ENCODE assay signal across 19 cellular contexts in the genomic region with DNA sequence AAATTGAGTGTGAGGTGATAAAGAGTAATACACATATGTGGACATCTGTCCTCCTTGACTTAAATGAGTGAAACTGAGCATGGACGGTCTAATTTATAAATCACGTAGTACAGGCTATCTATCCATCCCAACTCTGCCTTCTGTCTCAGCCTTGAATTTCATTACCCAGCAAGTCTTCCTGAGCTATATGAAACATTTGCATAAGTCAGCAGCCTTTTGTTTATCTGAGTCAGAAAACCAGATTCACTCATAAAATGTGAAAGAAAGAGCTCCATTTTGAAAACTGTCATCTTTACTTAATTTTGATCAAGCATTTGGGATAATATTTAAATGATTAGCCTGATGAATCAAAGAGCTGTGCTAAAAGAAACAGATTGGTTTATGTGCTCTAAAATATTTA.
DNase-seq lines count a peak whose midpoint lies in the region; ATAC-seq and TF ChIP-seq lines count a peak whose summit lies in the region.
"Had no signal": no experiment of that assay in that cellular context is flagged by ENCODE, and none has a peak within 500 bp of the region (broad histone marks: within the 10 kb centered on the region; RNA-seq: fewer than 3 reads in every experiment).

No MANE protein-coding gene starts in this region.

- H4K20me1 ChIP-seq in neural progenitor cell (ENCODE audit: low read depth): no peaks in the 10 kb centered on the region
- H4K20me1 ChIP-seq: BLaER1 treated with 17β-estradiol and CSF1 and Interleukin-3, amounts not matched to agents 10 nM and 100 nM had no signal

- intact Hi-C loops in mucosa of descending colon (cut with DNase I, micrococcal nuclease): no loop called here

- H3K4me2 ChIP-seq in neural progenitor cell: no peak overlapping the region
- H3K4me2 ChIP-seq: A549; BLaER1 treated with 17β-estradiol and CSF1 and Interleukin-3, amounts not matched to agents 10 nM and 100 nM had no signal

- TF ChIP-seq CTCF in fibroblast of villous mesenchyme (IDR thresholded peaks at IDR 0.05; ENCODE audit: insufficient read depth, low read depth, low read length): no peak
- TF ChIP-seq CTCF in neural progenitor cell (IDR thresholded peaks at IDR 0.05): no peak
- TF ChIP-seq CTCF in mucosa of descending colon (IDR thresholded peaks at IDR 0.05): no peak

- no peak overlapping the region for H3K9ac ChIP-seq in neural progenitor cell
- H3K9ac ChIP-seq: BLaER1 treated with 17β-estradiol and CSF1 and Interleukin-3, amounts not matched to agents 10 nM and 100 nM had no signal

- no peaks in the 10 kb centered on the region for H3F3A ChIP-seq in neural progenitor cell (ENCODE audit: low read depth)

- DNase-seq in ELR (ENCODE audit: low read depth) (peak; percentile 42), NCI-H69 (lab: John Stamatoyannopoulos, UW) (peak; percentile 36), fibroblast of villous mesenchyme (ENCODE audit: low read depth) (peak; percentile 23), neural progenitor cell (ENCODE audit: low spot score) (no peak), AG20443 (ENCODE audit: low spot score) (no peak), mucosa of descending colon (no peak)
- DNase-seq in stimulated activated naive CD4-positive, alpha-beta T cell (lab: John Stamatoyannopoulos, UW): no peak
- DNase-seq: Calu3; CD8-positive, alpha-beta T cell; H9; MM.1S; NCI-H1092 treated with DMSO at 0.1 percent for 48 hours; NCI-H446 treated with DMSO at 0.1 percent for 48 hours; NCI-H774; SHP77 had no signal

- H3K9me3 ChIP-seq in neural progenitor cell (ENCODE audit: low read depth) (no peaks in the 10 kb centered on the region), mucosa of descending colon (no peaks in the 10 kb centered on the region)
- H3K9me3 ChIP-seq: A549; BLaER1 treated with 17β-estradiol and CSF1 and Interleukin-3, amounts not matched to agents 10 nM and 100 nM had no signal

- H3K4me3 Mint-ChIP-seq in neural progenitor cell: no peak overlapping the region
- H3K4me3 Mint-ChIP-seq: CD8-positive, alpha-beta T cell; H9 had no signal

- no peak overlapping the region for H3K27ac ChIP-seq in neural progenitor cell
- H3K27ac ChIP-seq: A549; BLaER1 treated with 17β-estradiol and CSF1 and Interleukin-3, amounts not matched to agents 10 nM and 100 nM had no signal

- no peaks in the 10 kb centered on the region for H3K36me3 ChIP-seq in neural progenitor cell
- H3K36me3 ChIP-seq in mucosa of descending colon (ENCODE audit: low read depth): no peaks in the 10 kb centered on the region
- H3K36me3 ChIP-seq: BLaER1 treated with 17β-estradiol and CSF1 and Interleukin-3, amounts not matched to agents 10 nM and 100 nM had no signal

- H3K4me1 Mint-ChIP-seq in neural progenitor cell: peaks cover 78% of the 10 kb centered on the region

- ATAC-seq in mucosa of descending colon (no peak), GM19455 (IDR thresholded peaks at IDR 0.05; ENCODE audit: unreplicated experiment) (no peak)
- ATAC-seq: A549; CD8-positive, alpha-beta T cell; SK-N-SH treated with all-trans-retinoic acid at 6 μM for 48 hours had no signal

- H3K4me1 ChIP-seq in neural progenitor cell (peaks cover 19% of the 10 kb centered on the region), mucosa of descending colon (ENCODE audit: low read depth) (no peaks in the 10 kb centered on the region)
- H3K4me1 ChIP-seq: A549 had no signal

- peaks cover 2% of the 10 kb centered on the region for H3K9me3 Mint-ChIP-seq in neural progenitor cell
- H3K9me3 Mint-ChIP-seq: CD8-positive, alpha-beta T cell; H9 had no signal

- peaks cover 1% of the 10 kb centered on the region for H3K36me3 Mint-ChIP-seq in neural progenitor cell
- H3K36me3 Mint-ChIP-seq: CD8-positive, alpha-beta T cell had no signal

- H3K4me3 ChIP-seq in fibroblast of villous mesenchyme (ENCODE audit: low read depth, low read length) (no peak overlapping the region), neural progenitor cell (no peak overlapping the region), mucosa of descending colon (no peak overlapping the region)
- H3K4me3 ChIP-seq: A549; BLaER1 treated with 17β-estradiol and CSF1 and Interleukin-3, amounts not matched to agents 10 nM and 100 nM had no signal

- no peaks in the 10 kb centered on the region for H3K79me2 ChIP-seq in neural progenitor cell (ENCODE audit: low read depth)

- no peaks in the 10 kb centered on the region for H3K27me3 Mint-ChIP-seq in neural progenitor cell (ENCODE audit: insufficient read depth, low read depth)

- H3K27ac Mint-ChIP-seq in neural progenitor cell: peak overlapping the region; percentile 70
- H3K27ac Mint-ChIP-seq: CD8-positive, alpha-beta T cell; H9 had no signal

- no peaks in the 10 kb centered on the region for H3K27me3 ChIP-seq in neural progenitor cell
- H3K27me3 ChIP-seq: BLaER1 treated with 17β-estradiol and CSF1 and Interleukin-3, amounts not matched to agents 10 nM and 100 nM had no signal

- H2AFZ ChIP-seq in neural progenitor cell (replicated peaks): peak overlapping the region; percentile 74

Comparison
In these comparisons a context has a peak if more than half of its experiments do, and no peak if none do; other contexts are left out.
1. DNase-seq: peak in ELR (single experiment), NCI-H69 (single experiment) and fibroblast of villous mesenchyme (single experiment); none in neural progenitor cell (single experiment), AG20443 (single experiment), mucosa of descending colon (0 of 3) and stimulated activated naive CD4-positive, alpha-beta T cell (0 of 6).